ENCODE assay signal across 16 cellular contexts in genomic region chr7:5858494-5858893, GRCh38. TPM values are rescaled to one million over a fixed set of nuclear protein-coding genes. Genes with fewer than 3 reads are reported as not detected.
A peak's percentile ranks its signal among the peaks of the same experiment; 100 is the strongest.
DNase-seq lines count a peak whose midpoint lies in the region; ATAC-seq lines count a peak whose summit lies in the region.
"Not testable (repeated sequence)": the region's sequence is repeated elsewhere in the genome, so short reads cannot be mapped to it uniquely, and the experiment has no call there.
"Had no signal": no experiment of that assay in that cellular context is flagged by ENCODE, and none has a peak within 500 bp of the region (broad histone marks: within the 10 kb centered on the region; RNA-seq: fewer than 3 reads in every experiment).

No MANE protein-coding gene starts in this region.

- H3K9me3 ChIP-seq in CD8-positive, alpha-beta memory T cell (ENCODE audit: low read length); T-helper 17 cell (ENCODE audit: control insufficient read depth, low read length, poor library complexity, severe bottlenecking); effector memory CD4-positive, alpha-beta T cell (ENCODE audit: control insufficient read depth, low read length): not testable (repeated sequence)

- peak overlapping the region; percentile 81 to 96 (median 94) for H3K27ac Mint-ChIP-seq in CD8-positive, alpha-beta memory T cell
- H3K27ac Mint-ChIP-seq in T-helper 17 cell, result peak overlapping the region; percentile 91
- H3K27ac Mint-ChIP-seq in activated T-cell treated with anti-CD3 and anti-CD28 coated beads, Interleukin-2, amount 50 U/mL, for 72 hours, result peak overlapping the region; percentile 28
- peak overlapping the region; percentile 80 for H3K27ac Mint-ChIP-seq in activated naive CD4-positive, alpha-beta T cell treated with anti-CD3 and anti-CD28 coated beads, Interleukin-2, amount 10 ng/mL, durations not matched to agents 7 days and 5 days
- peak overlapping the region; percentile 10 to 95 (median 85) for H3K27ac Mint-ChIP-seq in naive thymus-derived CD8-positive, alpha-beta T cell

- peaks cover 24% of the 10 kb centered on the region for H3K4me1 ChIP-seq in CD8-positive, alpha-beta memory T cell (ENCODE audit: insufficient read depth, low read length)
- H3K4me1 ChIP-seq in effector memory CD4-positive, alpha-beta T cell (ENCODE audit: control insufficient read depth, insufficient read depth, low read length, poor library complexity, severe bottlenecking), result not testable (repeated sequence)

- not testable (repeated sequence) for H3K4me3 ChIP-seq in CD8-positive, alpha-beta memory T cell (ENCODE audit: low read length); effector memory CD4-positive, alpha-beta T cell (ENCODE audit: insufficient read depth, low read depth, low read length, poor library complexity, severe bottlenecking)

- POLR2A ChIA-PET in CD8-positive, alpha-beta memory T cell (lab: Charles Lee), result interaction anchor here (0.6 kb wide), 1 partner anchor 214 kb away, joined by 4 read pairs; no protein-coding TSS in a partner anchor
- POLR2A ChIA-PET in naive thymus-derived CD8-positive, alpha-beta T cell (lab: Charles Lee), result interaction anchor here (1.0 kb wide), 1 partner anchor 36 kb away, joined by 8 read pairs; no protein-coding TSS in a partner anchor

- DNase-seq in CD8-positive, alpha-beta memory T cell, result peak; percentile 31 to 79 (median 61)
- peak; percentile 19 to 46 (median 41) for DNase-seq in T-helper 17 cell
- DNase-seq in activated CD4-positive, alpha-beta T cell treated with anti-CD3 and anti-CD28 coated beads, Interleukin-2, amount 50 U/mL, for 4 hours, result peak; percentile 31 to 40
- peak; percentile 16 to 17 for DNase-seq in activated T-cell treated with anti-CD3 and anti-CD28 coated beads, Interleukin-2, amount 50 U/mL, for 72 hours
- DNase-seq in activated naive CD4-positive, alpha-beta T cell treated with anti-CD3 and anti-CD28 coated beads, Interleukin-2, amount 10 ng/mL, durations not matched to agents 7 days and 5 days, result peak; percentile 68
- peak; percentile 59 to 62 (median 61) for DNase-seq in effector memory CD4-positive, alpha-beta T cell
- peak; percentile 11 to 70 (median 45) for DNase-seq in naive thymus-derived CD8-positive, alpha-beta T cell
- DNase-seq in stimulated activated naive CD4-positive, alpha-beta T cell (lab: John Stamatoyannopoulos, UW), result peak; percentile 31 to 75 (median 54)

- H3K27me3 Mint-ChIP-seq in CD8-positive, alpha-beta memory T cell; T-helper 17 cell; activated T-cell treated with anti-CD3 and anti-CD28 coated beads, Interleukin-2, amount 50 U/mL, for 72 hours (ENCODE audit: low read depth); activated naive CD4-positive, alpha-beta T cell treated with anti-CD3 and anti-CD28 coated beads, Interleukin-2, amount 10 ng/mL, durations not matched to agents 7 days and 5 days; naive thymus-derived CD8-positive, alpha-beta T cell: not testable (repeated sequence)

- not testable (repeated sequence) for H3K36me3 ChIP-seq in CD8-positive, alpha-beta memory T cell (ENCODE audit: insufficient read depth, low read length); effector memory CD4-positive, alpha-beta T cell (ENCODE audit: control insufficient read depth, insufficient read depth, low read length)

- peak; percentile 96 for ATAC-seq in T-helper 17 cell
- ATAC-seq in activated T-cell treated with anti-CD3 and anti-CD28 coated beads, Interleukin-2, amount 50 U/mL, for 72 hours (replicated peaks in 1 of 2), result peak; percentile 29 to 82
- peak; percentile 77 to 97 for ATAC-seq in naive thymus-derived CD8-positive, alpha-beta T cell

- H3K27me3 ChIP-seq in CD8-positive, alpha-beta memory T cell (ENCODE audit: insufficient read depth, low read length, poor library complexity, severe bottlenecking); effector memory CD4-positive, alpha-beta T cell (replicated peaks; ENCODE audit: control insufficient read depth, insufficient read depth, low read length, poor library complexity, severe bottlenecking): not testable (repeated sequence)

- H3K4me3 Mint-ChIP-seq in CD8-positive, alpha-beta memory T cell, result peak overlapping the region; percentile 17 to 83 (median 54)
- peak overlapping the region; percentile 57 for H3K4me3 Mint-ChIP-seq in T-helper 17 cell
- H3K4me3 Mint-ChIP-seq in activated T-cell treated with anti-CD3 and anti-CD28 coated beads, Interleukin-2, amount 50 U/mL, for 72 hours, result peak overlapping the region in 1 of 2 donors; percentile 58
- H3K4me3 Mint-ChIP-seq in activated naive CD4-positive, alpha-beta T cell treated with anti-CD3 and anti-CD28 coated beads, Interleukin-2, amount 10 ng/mL, durations not matched to agents 7 days and 5 days, result peak overlapping the region; percentile 5
- peak overlapping the region in 5 of 10 donors; percentile 12 to 45 (median 36) for H3K4me3 Mint-ChIP-seq in naive thymus-derived CD8-positive, alpha-beta T cell

- CTCF ChIA-PET in CD8-positive, alpha-beta memory T cell (lab: Charles Lee); activated naive CD4-positive, alpha-beta T cell treated with anti-CD3 and anti-CD28 coated beads, Interleukin-2, amount 10 ng/mL, durations not matched to agents 7 days and 5 days (lab: Charles Lee): not testable (repeated sequence)

- peaks cover 0 to 17% (median 3%) of the 10 kb centered on the region in 3 donors for H3K36me3 Mint-ChIP-seq in CD8-positive, alpha-beta memory T cell
- H3K36me3 Mint-ChIP-seq in T-helper 17 cell (ENCODE audit: low read depth); activated T-cell treated with anti-CD3 and anti-CD28 coated beads, Interleukin-2, amount 50 U/mL, for 72 hours (ENCODE audit: insufficient read depth in 2 of 2); activated naive CD4-positive, alpha-beta T cell treated with anti-CD3 and anti-CD28 coated beads, Interleukin-2, amount 10 ng/mL, durations not matched to agents 7 days and 5 days: not testable (repeated sequence)
- H3K36me3 Mint-ChIP-seq in naive thymus-derived CD8-positive, alpha-beta T cell, result peaks cover 0 to 35% (median 3%) of the 10 kb centered on the region in 3 donors

- not testable (repeated sequence) for H3K9me3 Mint-ChIP-seq in CD8-positive, alpha-beta memory T cell; activated T-cell treated with anti-CD3 and anti-CD28 coated beads, Interleukin-2, amount 50 U/mL, for 72 hours; activated naive CD4-positive, alpha-beta T cell treated with anti-CD3 and anti-CD28 coated beads, Interleukin-2, amount 10 ng/mL, durations not matched to agents 7 days and 5 days; naive thymus-derived CD8-positive, alpha-beta T cell

- peaks cover 12 to 28% (median 19%) of the 10 kb centered on the region in 3 donors for H3K4me1 Mint-ChIP-seq in CD8-positive, alpha-beta memory T cell
- H3K4me1 Mint-ChIP-seq in T-helper 17 cell, result peaks cover 19% of the 10 kb centered on the region
- H3K4me1 Mint-ChIP-seq in activated T-cell treated with anti-CD3 and anti-CD28 coated beads, Interleukin-2, amount 50 U/mL, for 72 hours (ENCODE audit: low read depth), result peaks cover 25% of the 10 kb centered on the region
- peaks cover 24% of the 10 kb centered on the region for H3K4me1 Mint-ChIP-seq in activated naive CD4-positive, alpha-beta T cell treated with anti-CD3 and anti-CD28 coated beads, Interleukin-2, amount 10 ng/mL, durations not matched to agents 7 days and 5 days
- peaks cover 2 to 24% (median 17%) of the 10 kb centered on the region in 4 donors for H3K4me1 Mint-ChIP-seq in naive thymus-derived CD8-positive, alpha-beta T cell

- not testable (repeated sequence) for H3K27ac ChIP-seq in CD8-positive, alpha-beta memory T cell (ENCODE audit: low read depth, low read length)
- peak overlapping the region; percentile 57 for H3K27ac ChIP-seq in effector memory CD4-positive, alpha-beta T cell (ENCODE audit: insufficient read depth, low read length, poor library complexity, severe bottlenecking)

RNA-seq across cellular contexts. Expression of gene OCM, which starts 22.1 kb away (rescaled TPM):
- under 1 TPM in 1 of 2 experiments, not detected in 1; 0.55 TPM for total RNA-seq in CD8-positive, alpha-beta memory T cell
- 0.61 TPM for polyA plus RNA-seq in CD8-positive, alpha-beta memory T cell
- total RNA-seq in T-helper 17 cell, result 1 to 10 TPM; 2.8 to 3.6 TPM
- under 1 TPM in 1 of 2 donors, not detected in 1; 0.81 TPM for total RNA-seq in activated T-cell treated with anti-CD3 and anti-CD28 coated beads, Interleukin-2, amount 50 U/mL, for 72 hours
- 10 to 100 TPM; 12.1 to 13.7 TPM for total RNA-seq in naive thymus-derived CD8-positive, alpha-beta T cell
- 1 to 10 TPM in 2 of 3 donors, under 1 TPM in 1; 0.54 to 1.8 (median 1.7) TPM for polyA plus RNA-seq in naive thymus-derived CD8-positive, alpha-beta T cell
- total RNA-seq: aorta; cardiac muscle cell; gastrocnemius medialis; left cardiac atrium; right cardiac atrium; T-helper 2 cell treated with Interferon-gamma antibody and Interleukin-4, amounts not matched to agents 100 ng/mL and 5 ng/mL, for 36 hours; tibial nerve had no signal
- polyA plus RNA-seq: A549, right cardiac atrium had no signal

RNA-seq across cellular contexts. Expression of gene CCZ1, which starts 40.0 kb away (rescaled TPM):
- 10 to 100 TPM; 84.6 to 93.4 TPM for total RNA-seq in CD8-positive, alpha-beta memory T cell
- 46.3 TPM for polyA plus RNA-seq in CD8-positive, alpha-beta memory T cell
- total RNA-seq in T-helper 17 cell, result 10 to 100 TPM; 84.4 to 84.6 TPM
- 100 to 1,000 TPM in 1 of 2 donors, 10 to 100 TPM in 1; 99.6 to 157 TPM for total RNA-seq in activated T-cell treated with anti-CD3 and anti-CD28 coated beads, Interleukin-2, amount 50 U/mL, for 72 hours
- total RNA-seq in naive thymus-derived CD8-positive, alpha-beta T cell, result 10 to 100 TPM; 66.3 to 72.5 TPM
- polyA plus RNA-seq in naive thymus-derived CD8-positive, alpha-beta T cell, result 10 to 100 TPM; 32.0 to 56.1 (median 33.0) TPM

Comparison
In these comparisons a context has a peak if more than half of its experiments do, and no peak if none do; other contexts are left out.
1. DNase-seq: peak in every context shown above with its lines; median percentile 68 in activated naive CD4-positive, alpha-beta T cell treated with anti-CD3 and anti-CD28 coated beads, Interleukin-2, amount 10 ng/mL, durations not matched to agents 7 days and 5 days; 61 in CD8-positive, alpha-beta memory T cell; 61 in effector memory CD4-positive, alpha-beta T cell; 54 in stimulated activated naive CD4-positive, alpha-beta T cell; 45 in naive thymus-derived CD8-positive, alpha-beta T cell; 41 in T-helper 17 cell; 36 in activated CD4-positive, alpha-beta T cell treated with anti-CD3 and anti-CD28 coated beads, Interleukin-2, amount 50 U/mL, for 4 hours; 16 in activated T-cell treated with anti-CD3 and anti-CD28 coated beads, Interleukin-2, amount 50 U/mL, for 72 hours.
2. H3K27ac Mint-ChIP-seq: peak in every context shown above with its lines; median percentile 94 in CD8-positive, alpha-beta memory T cell; 91 in T-helper 17 cell; 85 in naive thymus-derived CD8-positive, alpha-beta T cell; 80 in activated naive CD4-positive, alpha-beta T cell treated with anti-CD3 and anti-CD28 coated beads, Interleukin-2, amount 10 ng/mL, durations not matched to agents 7 days and 5 days; 28 in activated T-cell treated with anti-CD3 and anti-CD28 coated beads, Interleukin-2, amount 50 U/mL, for 72 hours.